1 cellular context compared by ENCODE assay signal in the genomic region with DNA sequence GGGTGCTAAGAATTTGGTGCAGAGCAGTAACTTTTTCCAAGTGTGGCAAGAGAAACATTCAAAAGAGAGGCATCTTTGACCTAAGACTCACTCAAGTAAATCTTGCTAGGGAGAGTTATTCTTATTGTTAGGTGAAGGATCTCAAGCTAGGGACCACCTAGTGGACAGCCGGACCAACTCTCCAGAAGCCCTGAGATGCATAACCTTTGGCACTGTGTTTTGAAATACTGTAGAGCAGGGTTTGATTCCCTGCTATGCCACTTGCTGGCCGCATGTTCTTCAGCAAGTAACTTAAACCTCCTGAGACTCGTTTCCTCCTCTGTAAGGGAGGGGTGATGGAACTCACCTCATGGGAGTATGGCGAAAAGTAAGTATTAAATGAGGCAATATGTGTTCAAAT.
TF ChIP-seq lines count a peak whose summit lies in the region.

No MANE protein-coding gene starts in this region.

TF ChIP-seq in GM23338, 12 proteins besides CTCF, POLR2A, EP300 and RAD21 (continued from another document):
- TF ChIP-seq, protein P1, sequence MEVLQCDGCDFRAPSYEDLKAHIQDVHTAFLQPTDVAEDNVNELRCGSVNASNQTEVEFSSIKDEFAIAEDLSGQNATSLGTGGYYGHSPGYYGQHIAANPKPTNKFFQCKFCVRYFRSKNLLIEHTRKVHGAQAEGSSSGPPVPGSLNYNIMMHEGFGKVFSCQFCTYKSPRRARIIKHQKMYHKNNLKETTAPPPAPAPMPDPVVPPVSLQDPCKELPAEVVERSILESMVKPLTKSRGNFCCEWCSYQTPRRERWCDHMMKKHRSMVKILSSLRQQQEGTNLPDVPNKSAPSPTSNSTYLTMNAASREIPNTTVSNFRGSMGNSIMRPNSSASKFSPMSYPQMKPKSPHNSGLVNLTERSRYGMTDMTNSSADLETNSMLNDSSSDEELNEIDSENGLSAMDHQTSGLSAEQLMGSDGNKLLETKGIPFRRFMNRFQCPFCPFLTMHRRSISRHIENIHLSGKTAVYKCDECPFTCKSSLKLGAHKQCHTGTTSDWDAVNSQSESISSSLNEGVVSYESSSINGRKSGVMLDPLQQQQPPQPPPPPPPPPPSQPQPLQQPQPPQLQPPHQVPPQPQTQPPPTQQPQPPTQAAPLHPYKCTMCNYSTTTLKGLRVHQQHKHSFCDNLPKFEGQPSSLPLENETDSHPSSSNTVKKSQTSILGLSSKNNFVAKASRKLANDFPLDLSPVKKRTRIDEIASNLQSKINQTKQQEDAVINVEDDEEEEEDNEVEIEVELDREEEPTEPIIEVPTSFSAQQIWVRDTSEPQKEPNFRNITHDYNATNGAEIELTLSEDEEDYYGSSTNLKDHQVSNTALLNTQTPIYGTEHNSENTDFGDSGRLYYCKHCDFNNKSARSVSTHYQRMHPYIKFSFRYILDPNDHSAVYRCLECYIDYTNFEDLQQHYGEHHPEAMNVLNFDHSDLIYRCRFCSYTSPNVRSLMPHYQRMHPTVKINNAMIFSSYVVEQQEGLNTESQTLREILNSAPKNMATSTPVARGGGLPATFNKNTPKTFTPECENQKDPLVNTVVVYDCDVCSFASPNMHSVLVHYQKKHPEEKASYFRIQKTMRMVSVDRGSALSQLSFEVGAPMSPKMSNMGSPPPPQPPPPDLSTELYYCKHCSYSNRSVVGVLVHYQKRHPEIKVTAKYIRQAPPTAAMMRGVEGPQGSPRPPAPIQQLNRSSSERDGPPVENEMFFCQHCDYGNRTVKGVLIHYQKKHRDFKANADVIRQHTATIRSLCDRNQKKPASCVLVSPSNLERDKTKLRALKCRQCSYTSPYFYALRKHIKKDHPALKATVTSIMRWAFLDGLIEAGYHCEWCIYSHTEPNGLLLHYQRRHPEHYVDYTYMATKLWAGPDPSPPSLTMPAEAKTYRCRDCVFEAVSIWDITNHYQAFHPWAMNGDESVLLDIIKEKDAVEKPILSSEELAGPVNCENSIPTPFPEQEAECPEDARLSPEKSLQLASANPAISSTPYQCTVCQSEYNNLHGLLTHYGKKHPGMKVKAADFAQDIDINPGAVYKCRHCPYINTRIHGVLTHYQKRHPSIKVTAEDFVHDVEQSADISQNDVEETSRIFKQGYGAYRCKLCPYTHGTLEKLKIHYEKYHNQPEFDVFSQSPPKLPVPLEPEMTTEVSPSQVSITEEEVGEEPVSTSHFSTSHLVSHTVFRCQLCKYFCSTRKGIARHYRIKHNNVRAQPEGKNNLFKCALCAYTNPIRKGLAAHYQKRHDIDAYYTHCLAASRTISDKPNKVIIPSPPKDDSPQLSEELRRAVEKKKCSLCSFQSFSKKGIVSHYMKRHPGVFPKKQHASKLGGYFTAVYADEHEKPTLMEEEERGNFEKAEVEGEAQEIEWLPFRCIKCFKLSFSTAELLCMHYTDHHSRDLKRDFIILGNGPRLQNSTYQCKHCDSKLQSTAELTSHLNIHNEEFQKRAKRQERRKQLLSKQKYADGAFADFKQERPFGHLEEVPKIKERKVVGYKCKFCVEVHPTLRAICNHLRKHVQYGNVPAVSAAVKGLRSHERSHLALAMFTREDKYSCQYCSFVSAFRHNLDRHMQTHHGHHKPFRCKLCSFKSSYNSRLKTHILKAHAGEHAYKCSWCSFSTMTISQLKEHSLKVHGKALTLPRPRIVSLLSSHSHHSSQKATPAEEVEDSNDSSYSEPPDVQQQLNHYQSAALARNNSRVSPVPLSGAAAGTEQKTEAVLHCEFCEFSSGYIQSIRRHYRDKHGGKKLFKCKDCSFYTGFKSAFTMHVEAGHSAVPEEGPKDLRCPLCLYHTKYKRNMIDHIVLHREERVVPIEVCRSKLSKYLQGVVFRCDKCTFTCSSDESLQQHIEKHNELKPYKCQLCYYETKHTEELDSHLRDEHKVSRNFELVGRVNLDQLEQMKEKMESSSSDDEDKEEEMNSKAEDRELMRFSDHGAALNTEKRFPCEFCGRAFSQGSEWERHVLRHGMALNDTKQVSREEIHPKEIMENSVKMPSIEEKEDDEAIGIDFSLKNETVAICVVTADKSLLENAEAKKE (CRISPR knock-in tag; IDR thresholded peaks at IDR 0.05) = no peak
- TF ChIP-seq, protein P2, sequence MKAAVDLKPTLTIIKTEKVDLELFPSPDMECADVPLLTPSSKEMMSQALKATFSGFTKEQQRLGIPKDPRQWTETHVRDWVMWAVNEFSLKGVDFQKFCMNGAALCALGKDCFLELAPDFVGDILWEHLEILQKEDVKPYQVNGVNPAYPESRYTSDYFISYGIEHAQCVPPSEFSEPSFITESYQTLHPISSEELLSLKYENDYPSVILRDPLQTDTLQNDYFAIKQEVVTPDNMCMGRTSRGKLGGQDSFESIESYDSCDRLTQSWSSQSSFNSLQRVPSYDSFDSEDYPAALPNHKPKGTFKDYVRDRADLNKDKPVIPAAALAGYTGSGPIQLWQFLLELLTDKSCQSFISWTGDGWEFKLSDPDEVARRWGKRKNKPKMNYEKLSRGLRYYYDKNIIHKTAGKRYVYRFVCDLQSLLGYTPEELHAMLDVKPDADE (IDR thresholded peaks at IDR 0.05) = no peak
- TF ChIP-seq ZNF331 (CRISPR knock-in tag; IDR thresholded peaks at IDR 0.05; ENCODE audit: low read depth) = no peak
- TF ChIP-seq ZNF114 (CRISPR knock-in tag; IDR thresholded peaks at IDR 0.05) = no peak
- no peak for TF ChIP-seq POLR2AphosphoS5 (IDR thresholded peaks at IDR 0.05; ENCODE audit: low read depth)
